ENCODE assay signal across 24 cellular contexts in the genomic region with DNA sequence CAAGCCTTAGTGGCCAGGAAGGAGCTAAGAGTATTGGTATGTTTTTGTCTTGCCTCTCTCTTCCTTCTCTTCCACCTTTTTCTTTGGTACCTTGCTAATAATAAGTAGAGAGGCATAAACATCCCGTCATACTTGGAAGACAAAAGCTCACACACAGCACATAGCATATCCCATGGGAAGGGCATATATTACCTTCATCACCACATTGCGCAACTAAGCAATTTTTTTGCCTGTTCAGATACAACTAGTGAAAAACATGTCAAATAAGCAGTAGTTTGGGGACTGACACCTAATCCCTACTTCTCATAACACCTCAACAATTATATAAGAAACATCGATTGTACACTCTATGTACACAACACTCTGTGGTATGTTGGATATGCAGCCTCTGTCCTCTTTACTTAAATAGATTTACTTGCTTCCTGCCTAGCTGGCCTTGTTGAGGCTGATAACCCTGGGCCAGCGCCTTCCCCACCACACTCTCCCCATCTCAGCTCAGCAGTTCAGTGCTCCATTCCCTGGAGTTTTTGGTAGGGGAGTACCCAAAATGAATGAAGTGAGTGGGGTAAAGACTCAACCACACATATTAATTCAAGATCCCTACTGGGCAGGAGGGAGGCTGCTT.
"Had no signal": no experiment of that assay in that cellular context is flagged by ENCODE, and none has a peak within 500 bp of the region (broad histone marks: within the 10 kb centered on the region; RNA-seq: fewer than 3 reads in every experiment).

No MANE protein-coding gene starts in this region.

- H3K4me3 ChIP-seq: PC-9, Peyer's patch, SJSA1 had no signal

- H3K9me3 Mint-ChIP-seq: T-cell; T-helper 1 cell treated with Interleukin-12 subunit alpha and Interleukin-12 subunit beta and Interleukin-4 antibody, amounts not matched to agents 30 μg/mL and 1 μg/mL, for 36 hours had no signal

- H3K4me1 Mint-ChIP-seq: T-cell had no signal

- H3K9ac ChIP-seq: KMS-11, SK-N-SH had no signal

- H3K36me3 ChIP-seq: Peyer's patch, SJSA1 had no signal

- H3K27ac Mint-ChIP-seq: T-cell; T-helper 1 cell treated with Interleukin-12 subunit alpha and Interleukin-12 subunit beta and Interleukin-4 antibody, amounts not matched to agents 30 μg/mL and 1 μg/mL, for 36 hours had no signal

- H3K27me3 ChIP-seq: Peyer's patch had no signal

- H3K36me3 Mint-ChIP-seq: T-cell had no signal

- H3K9me3 ChIP-seq: Peyer's patch, SJSA1, SK-N-SH had no signal

- H3K4me2 ChIP-seq: KMS-11, PC-9, SK-N-SH had no signal

- H3K4me1 ChIP-seq: Peyer's patch, SJSA1 had no signal

- ATAC-seq: T-cell had no signal

- H3K27ac ChIP-seq: KMS-11, PC-9, Peyer's patch, SJSA1 had no signal

- DNase-seq: Kasumi-1, MM.1S, NCI-H1092 treated with DMSO at 0.1 percent for 48 hours, NCI-H1436, NCI-H187, NCI-H2029, NCI-H2081 treated with DMSO at 0.1 percent for 48 hours, NCI-H2171, NCI-H226, NCI-H446, NCI-H510A, NCI-H524 treated with DMSO at 0.1 percent for 48 hours, NCI-H69, NCI-H774, PC-9, Peyer's patch, Right ventricle myocardium superior, SIG-M5, SK-N-SH, SW 1271, T-cell had no signal

- H3K4me3 Mint-ChIP-seq: T-cell; T-helper 1 cell treated with Interleukin-12 subunit alpha and Interleukin-12 subunit beta and Interleukin-4 antibody, amounts not matched to agents 30 μg/mL and 1 μg/mL, for 36 hours had no signal

- H2AFZ ChIP-seq: PC-9 had no signal
